ENCODE assay signal across 8 cellular contexts in the genomic region with DNA sequence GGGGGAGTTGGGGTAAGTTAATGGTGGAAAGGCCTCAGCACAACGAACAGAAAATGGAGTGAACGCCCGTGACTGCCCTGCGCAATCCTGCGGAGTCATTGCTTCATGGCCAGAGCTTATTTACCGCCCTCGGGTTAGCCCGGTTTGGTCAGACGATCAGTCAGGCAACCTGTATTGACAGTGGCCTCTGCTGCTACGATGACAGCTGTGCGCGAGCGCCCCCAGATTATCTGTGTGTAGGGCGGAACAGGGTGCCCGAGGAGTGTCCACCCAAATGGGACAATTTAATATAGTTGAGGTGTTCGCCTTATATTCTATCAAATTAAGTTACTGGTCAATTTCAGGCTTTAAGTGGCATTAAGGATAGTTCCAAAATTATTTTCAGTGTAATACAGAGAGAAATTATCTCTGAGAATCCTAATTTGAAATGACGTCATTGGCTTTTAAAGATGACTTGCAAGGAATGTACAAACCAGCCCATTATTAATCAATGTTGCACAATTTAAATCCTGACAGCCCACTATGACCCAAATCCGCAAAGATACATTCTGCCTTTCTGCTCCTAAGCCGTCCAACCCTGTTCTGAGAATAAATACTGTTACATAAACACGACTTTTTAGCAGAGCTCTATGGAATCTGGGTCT. TPM values are rescaled to one million over a fixed set of nuclear protein-coding genes. Genes with fewer than 3 reads are reported as not detected.
DNase-seq lines count a peak whose midpoint lies in the region; ATAC-seq and TF ChIP-seq lines count a peak whose summit lies in the region.

No MANE protein-coding gene starts in this region.

- H3K4me1 ChIP-seq in HUES64 (ENCODE audit: insufficient read depth, low read length): peaks cover 7% of the 10 kb centered on the region
- peaks cover 17 to 43% (median 35%) of the 10 kb centered on the region in 6 donors for H3K4me1 ChIP-seq in spleen

- H3K4me3 Mint-ChIP-seq in MCF 10A (ENCODE audit: unreplicated experiment): peak overlapping the region; percentile 99
- peak overlapping the region; percentile 87 to 98 (median 95) for H3K4me3 Mint-ChIP-seq in immature natural killer cell

- H3K27me3 Mint-ChIP-seq in MCF 10A (ENCODE audit: insufficient read depth, unreplicated experiment) (no peaks in the 10 kb centered on the region), immature natural killer cell (ENCODE audit: low read depth in 3 of 3) (peaks cover 18 to 25% (median 22%) of the 10 kb centered on the region in 3 donors)

- H3K9me3 Mint-ChIP-seq in MCF 10A (ENCODE audit: unreplicated experiment) (no peaks in the 10 kb centered on the region), immature natural killer cell (peaks cover 0 to 4% (median 0%) of the 10 kb centered on the region in 6 donors)

- no peak for TF ChIP-seq POLR2A in spleen (IDR thresholded peaks at IDR 0.05)

- H3K27ac Mint-ChIP-seq in MCF 10A (ENCODE audit: low read depth, unreplicated experiment) (peak overlapping the region; percentile 99), immature natural killer cell (peak overlapping the region; percentile 99 to 100 (median 99))

- peak; percentile 71 for DNase-seq in ELR (ENCODE audit: low read depth)
- peak; percentile 43 for DNase-seq in T1000 (lab: John Stamatoyannopoulos, UW)
- DNase-seq in MCF 10A (ENCODE audit: unreplicated experiment): peak; percentile 64
- DNase-seq in immature natural killer cell: peak in 2 of 3 donors; percentile 64 to 66
- peak; percentile 94 for DNase-seq in spleen
- DNase-seq in KBM-7: no peak

- ATAC-seq in GM21526 (IDR thresholded peaks at IDR 0.05; ENCODE audit: low FRiP score, unreplicated experiment): peak; percentile 51

- CTCF ChIA-PET in MCF 10A (lab: Yijun Ruan, JAX): interaction anchor here (0.6 to 1.9 kb wide), 6 partner anchors 9 to 489 kb away, joined by 3 to 8 read pairs (median 3); no protein-coding TSS in a partner anchor

- H3K27ac ChIP-seq in HUES64 (ENCODE audit: low read depth, low read length) (peak overlapping the region; percentile 99), spleen (peak overlapping the region; percentile 89 to 100 (median 99))

- intact Hi-C loops in MCF 10A (cut with micrococcal nuclease): loop anchor here (5.0 kb wide), 1 partner anchor 86 kb away; the partner anchor contains the start of gene IDNK
- intact Hi-C loops in spleen (cut with DNase I; ENCODE audit: low total_unique reads): no loop called here

- H3K4me1 Mint-ChIP-seq in MCF 10A (ENCODE audit: insufficient read depth, unreplicated experiment) (peaks cover 17% of the 10 kb centered on the region), immature natural killer cell (peaks cover 34 to 43% of the 10 kb centered on the region in 2 donors)

- H3K4me3 ChIP-seq in HUES64 (ENCODE audit: low read length): peak overlapping the region; percentile 95
- H3K4me3 ChIP-seq in spleen: peak overlapping the region; percentile 61 to 82 (median 76)

- H3K9me3 ChIP-seq in HUES64 (ENCODE audit: insufficient read depth, low read depth, low read length) (0 out of 2 replicates have a peak, but pooled peaks cover 3% of the 10 kb centered on the region), spleen (no peaks in the 10 kb centered on the region)

- WGBS in HUES64: 21% methylated on average over 19 of the region's 20 CpGs
- WGBS in spleen, 5 donors: 14 to 18% (median 15%) methylated on average over 20 of the region's 20 CpGs

- H3K36me3 Mint-ChIP-seq in MCF 10A (ENCODE audit: insufficient read depth, unreplicated experiment) (peaks cover 5% of the 10 kb centered on the region), immature natural killer cell (no peaks in the 10 kb centered on the region)

- TF ChIP-seq CTCF in MCF 10A (IDR thresholded peaks at IDR 0.05; ENCODE audit: unreplicated experiment) (no peak), spleen (IDR thresholded peaks at IDR 0.05 in 8 of 11, conservative IDR thresholded peaks at IDR 0.05 in 3 of 11) (peak in 3 of 11 experiments; percentile 12 to 23 (median 17))

- BruUV-seq in MCF 10A (replicated peaks; lab: Mats Ljungman, UMichigan): TSS peak; percentile 90

- POLR2A ChIA-PET in MCF 10A (lab: Yijun Ruan, JAX): interaction anchor here (0.6 to 3.3 kb wide), 27 partner anchors 10 to 647 kb away, joined by 3 to 22 read pairs (median 4); partner anchors contain the start of genes HNRNPK, IDNK, KIF27 and RMI1

- in situ Hi-C loops in KBM-7 (cut with MboI; ENCODE audit: low pct_unique_long_range_greater_than_20kb, low sequenced_read_pairs): no loop called here

- no peaks in the 10 kb centered on the region for H3K27me3 ChIP-seq in HUES64 (ENCODE audit: insufficient read depth, low read length)
- no peaks in the 10 kb centered on the region for H3K27me3 ChIP-seq in spleen (replicated peaks in 1 of 7)

- H3K9ac ChIP-seq in HUES64 (ENCODE audit: low read depth, low read length): peak overlapping the region; percentile 99

- H3K36me3 ChIP-seq in HUES64 (ENCODE audit: insufficient read depth, low read length) (no peaks in the 10 kb centered on the region), spleen (no peaks in the 10 kb centered on the region)

RNA-seq across cellular contexts. Expression of gene UBQLN1, which starts 0.9 kb away (rescaled TPM):
- 98.6 TPM for polyA plus RNA-seq in HUES64 (2013, experiment 1 of 2)
- polyA plus RNA-seq in HUES64 (2013, experiment 2 of 2): 104 TPM
- total RNA-seq in MCF 10A (2022) (146 and 169 TPM in 2 replicates), spleen (10 to 100 TPM; 79.3 to 93.4 (median 84.7) TPM)
- polyA plus RNA-seq in immature natural killer cell (10 to 100 TPM; 57.2 to 73.5 (median 57.5) TPM), spleen (10 to 100 TPM; 19.9 to 33.0 (median 24.6) TPM)
